Comparison of ENCODE assay signal across 8 cellular contexts in genomic region chr19:55116232-55117062, GRCh38. TPM values are rescaled to one million over a fixed set of nuclear protein-coding genes. Genes with fewer than 3 reads are reported as not detected.
DNase-seq lines count a peak whose midpoint lies in the region; ATAC-seq and TF ChIP-seq lines count a peak whose summit lies in the region.

No MANE protein-coding gene starts in this region.

- peak; percentile 39 for ATAC-seq in GM21529 (IDR thresholded peaks at IDR 0.05; ENCODE audit: unreplicated experiment)
- peak; percentile 48 for ATAC-seq in upper lobe of right lung

- H3K4me3 ChIP-seq in BE2C (ENCODE audit: low read depth, low read length) (peak overlapping the region; percentile 94), upper lobe of right lung (peak overlapping the region; percentile 84)

- 0 out of 2 replicates have a peak, but pooled peaks cover 2% of the 10 kb centered on the region for H3K36me3 ChIP-seq in BE2C
- H3K36me3 ChIP-seq in upper lobe of right lung = no peaks in the 10 kb centered on the region

- H3K27ac ChIP-seq in RWPE1 = peak overlapping the region; percentile 80
- H3K27ac ChIP-seq in upper lobe of right lung = peak overlapping the region; percentile 78

- H3K9me3 ChIP-seq in BE2C (no peaks in the 10 kb centered on the region), upper lobe of right lung (no peaks in the 10 kb centered on the region)

- H3K36me3 Mint-ChIP-seq in activated naive CD8-positive, alpha-beta T cell treated with anti-CD3 and anti-CD28 coated beads for 36 hours = peaks cover 3% of the 10 kb centered on the region

- peaks cover 1% of the 10 kb centered on the region for H3K9me3 Mint-ChIP-seq in activated naive CD8-positive, alpha-beta T cell treated with anti-CD3 and anti-CD28 coated beads for 36 hours

- intact Hi-C loops in head of caudate nucleus (cut with DNase I) = no loop called here
- intact Hi-C loops in upper lobe of right lung (cut with DNase I) = no loop called here

- POLR2A ChIA-PET in RWPE1 (lab: Yijun Ruan, JAX; ENCODE audit: low non-redundant PET) = interaction anchor here (0.6 kb wide), 1 partner anchor 36 kb away, joined by 3 read pairs; no protein-coding TSS in a partner anchor

- CTCF ChIA-PET in RWPE1 (lab: Yijun Ruan, JAX) = interaction anchor here (0.7 to 1.5 kb wide), 2 partner anchors 27 to 588 kb away, joined by 3 to 4 read pairs; no protein-coding TSS in a partner anchor

- peak overlapping the region; percentile 82 for H3K27ac Mint-ChIP-seq in activated naive CD8-positive, alpha-beta T cell treated with anti-CD3 and anti-CD28 coated beads for 36 hours

- peak; percentile 65 for DNase-seq in BE2C
- DNase-seq in RWPE1 (ENCODE audit: low spot score) = peak; percentile 57
- peak; percentile 61 for DNase-seq in activated naive CD8-positive, alpha-beta T cell treated with anti-CD3 and anti-CD28 coated beads for 36 hours
- DNase-seq in head of caudate nucleus = peak; percentile 65 to 90 (median 82)
- DNase-seq in occipital lobe (lab: John Stamatoyannopoulos, UW) = peak; percentile 63
- DNase-seq in upper lobe of right lung = no peak
- DNase-seq in cortex of kidney (lab: John Stamatoyannopoulos, UW) = no peak

- peak overlapping the region; percentile 91 for H3K4me3 Mint-ChIP-seq in activated naive CD8-positive, alpha-beta T cell treated with anti-CD3 and anti-CD28 coated beads for 36 hours

- H3K4me1 ChIP-seq in BE2C (no peaks in the 10 kb centered on the region), upper lobe of right lung (peaks cover 30% of the 10 kb centered on the region)

- TF ChIP-seq CTCF in BE2C (IDR thresholded peaks at IDR 0.05; ENCODE audit: low read depth, low read length) (no peak), RWPE1 (conservative IDR thresholded peaks at IDR 0.05; ENCODE audit: low read depth) (no peak), upper lobe of right lung (IDR thresholded peaks at IDR 0.05) (no peak)

- H3K27me3 ChIP-seq in BE2C (peaks cover 14% of the 10 kb centered on the region), upper lobe of right lung (no peaks in the 10 kb centered on the region)

- H3K4me1 Mint-ChIP-seq in activated naive CD8-positive, alpha-beta T cell treated with anti-CD3 and anti-CD28 coated beads for 36 hours = peaks cover 18% of the 10 kb centered on the region

- H3K27me3 Mint-ChIP-seq in activated naive CD8-positive, alpha-beta T cell treated with anti-CD3 and anti-CD28 coated beads for 36 hours = no peaks in the 10 kb centered on the region

RNA-seq across cellular contexts. Expression of gene PPP1R12C, which starts 1.0 kb away (rescaled TPM):
- polyA plus RNA-seq in BE2C (2012; ENCODE audit: insufficient read depth, insufficient read length, low read depth) = 75.9 TPM
- 10 to 100 TPM; 67.2 to 73.5 TPM for total RNA-seq in activated naive CD8-positive, alpha-beta T cell treated with anti-CD3 and anti-CD28 coated beads for 36 hours
- total RNA-seq in occipital lobe = 20.7 TPM
- 120 TPM for total RNA-seq in upper lobe of right lung

RNA-seq across cellular contexts. Expression of gene TNNT1, which starts 32.6 kb away (rescaled TPM):
- polyA plus RNA-seq in BE2C (2012; ENCODE audit: insufficient read depth, insufficient read length, low read depth) = 0.94 TPM
- not detected for total RNA-seq in activated naive CD8-positive, alpha-beta T cell treated with anti-CD3 and anti-CD28 coated beads for 36 hours
- not detected for total RNA-seq in occipital lobe
- total RNA-seq in upper lobe of right lung = 1.2 TPM

RNA-seq across cellular contexts. Expression of gene EPS8L1, which starts 40.8 kb away (rescaled TPM):
- not detected for polyA plus RNA-seq in BE2C (2012; ENCODE audit: insufficient read depth, insufficient read length, low read depth)
- 1 to 10 TPM; 1.3 to 1.5 TPM for total RNA-seq in activated naive CD8-positive, alpha-beta T cell treated with anti-CD3 and anti-CD28 coated beads for 36 hours
- 0.62 TPM for total RNA-seq in occipital lobe
- 35.6 TPM for total RNA-seq in upper lobe of right lung

RNA-seq across cellular contexts. Expression of gene TNNI3, which starts 41.1 kb away (rescaled TPM):
- 12.3 TPM for polyA plus RNA-seq in BE2C (2012; ENCODE audit: insufficient read depth, insufficient read length, low read depth)
- total RNA-seq in activated naive CD8-positive, alpha-beta T cell treated with anti-CD3 and anti-CD28 coated beads for 36 hours = under 1 TPM in 1 of 2 experiments, not detected in 1; 0.25 TPM
- total RNA-seq in occipital lobe = not detected
- not detected for total RNA-seq in upper lobe of right lung

RNA-seq across cellular contexts. Expression of gene DNAAF3, which starts 50.0 kb away (rescaled TPM):
- polyA plus RNA-seq in BE2C (2012; ENCODE audit: insufficient read depth, insufficient read length, low read depth) = 0.77 TPM
- not detected for total RNA-seq in activated naive CD8-positive, alpha-beta T cell treated with anti-CD3 and anti-CD28 coated beads for 36 hours
- 0.31 TPM for total RNA-seq in occipital lobe
- 1.5 TPM for total RNA-seq in upper lobe of right lung

Comparison
In these comparisons a context has a peak if more than half of its experiments do, and no peak if none do; other contexts are left out.
1. DNase-seq: peak in BE2C (single experiment), RWPE1 (single experiment), activated naive CD8-positive, alpha-beta T cell treated with anti-CD3 and anti-CD28 coated beads for 36 hours (single experiment), head of caudate nucleus (42 of 42) and occipital lobe (single experiment); none in upper lobe of right lung (single experiment) and cortex of kidney (single experiment).
2. RNA of gene EPS8L1, which starts 40.8 kb away (total RNA-seq): 35.6 TPM in upper lobe of right lung (single experiment); 1.3 to 1.5 TPM in activated naive CD8-positive, alpha-beta T cell treated with anti-CD3 and anti-CD28 coated beads for 36 hours and 0.62 TPM in occipital lobe (single experiment); every median in the first group is over 10 times any median in the second.